ENCODE assay signal across 26 cellular contexts in the genomic region with DNA sequence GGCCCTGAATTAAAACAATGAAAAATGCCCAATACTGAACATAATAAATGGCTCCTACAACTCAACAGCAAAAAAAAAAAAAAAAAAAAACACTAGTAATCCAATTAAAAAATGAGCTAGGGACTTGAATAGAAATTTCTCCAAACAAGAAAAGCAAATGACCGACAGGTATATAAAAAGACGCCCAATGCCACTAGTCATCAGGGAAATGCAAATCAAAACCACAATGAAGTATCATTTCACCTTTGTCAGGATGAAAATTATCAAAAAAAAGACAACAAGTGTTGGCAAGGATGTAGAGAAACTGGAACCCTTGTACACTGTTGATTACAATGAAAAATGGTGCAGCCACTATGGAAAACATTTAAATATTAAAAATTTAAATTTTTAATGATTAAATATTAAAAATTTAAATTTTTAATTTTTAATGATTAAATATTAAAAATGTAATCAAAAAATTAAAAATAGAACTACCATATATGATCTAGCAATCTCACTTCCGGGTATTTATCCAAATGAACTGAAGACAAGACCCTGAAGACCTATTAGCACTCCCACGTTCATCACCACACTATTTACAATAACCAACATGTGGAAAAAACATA.
"Had no signal": no experiment of that assay in that cellular context is flagged by ENCODE, and none has a peak within 500 bp of the region (broad histone marks: within the 10 kb centered on the region; RNA-seq: fewer than 3 reads in every experiment).

No MANE protein-coding gene starts in this region.

- H3K27ac Mint-ChIP-seq: activated B cell treated with CpG ODN at 0.5 μM for 24 hours; activated CD4-positive, alpha-beta memory T cell treated with anti-CD3 and anti-CD28 coated beads for 36 hours; activated naive CD8-positive, alpha-beta T cell treated with anti-CD3 and anti-CD28 coated beads, Interleukin-2, amount 10 ng/mL, durations not matched to agents 7 days and 5 days; activated T-helper 2 cell treated with anti-CD3 and anti-CD28 coated beads, Interferon-gamma antibody, Interleukin-2, Interleukin-4, amounts not matched to agents 10 μg/mL and 5 μg/mL and 100 μg/mL, durations not matched to agents 14 hours and 24 hours and 36 hours; T-helper 17 cell had no signal

- H3K4me1 ChIP-seq: adrenal gland had no signal

- H3K27me3 Mint-ChIP-seq: activated B cell treated with CpG ODN at 0.5 μM for 24 hours; activated CD4-positive, alpha-beta memory T cell treated with anti-CD3 and anti-CD28 coated beads for 36 hours; activated CD4-positive, alpha-beta T cell treated with anti-CD3 and anti-CD28 coated beads, Interleukin-2, amount 10 ng/mL, durations not matched to agents 7 days and 5 days; activated naive CD8-positive, alpha-beta T cell treated with anti-CD3 and anti-CD28 coated beads, Interleukin-2, amount 10 ng/mL, durations not matched to agents 7 days and 5 days; T-helper 17 cell had no signal

- H3K4me1 Mint-ChIP-seq: activated CD4-positive, alpha-beta T cell treated with anti-CD3 and anti-CD28 coated beads, Interleukin-2, amount 10 ng/mL, durations not matched to agents 7 days and 5 days; activated naive CD8-positive, alpha-beta T cell treated with anti-CD3 and anti-CD28 coated beads, Interleukin-2, amount 10 ng/mL, durations not matched to agents 7 days and 5 days; T-helper 17 cell had no signal

- DNase-seq: activated B cell treated with CpG ODN at 0.5 μM for 24 hours; activated CD4-positive, alpha-beta memory T cell treated with anti-CD3 and anti-CD28 coated beads for 36 hours; activated CD4-positive, alpha-beta T cell treated with anti-CD3 and anti-CD28 coated beads for 1 hour; activated CD4-positive, alpha-beta T cell treated with anti-CD3 and anti-CD28 coated beads, Interleukin-2, amount 10 ng/mL, durations not matched to agents 7 days and 5 days; activated CD8-positive, alpha-beta memory T cell treated with anti-CD3 and anti-CD28 coated beads for 24 hours; activated naive CD4-positive, alpha-beta T cell treated with anti-CD3 and anti-CD28 coated beads, Interleukin-2, amount 50 U/mL, for 16 hours; activated naive CD8-positive, alpha-beta T cell treated with anti-CD3 and anti-CD28 coated beads, Interleukin-2, amount 10 ng/mL, durations not matched to agents 7 days and 5 days; activated T-cell treated with anti-CD3 and anti-CD28 coated beads, Interleukin-2, amount 50 U/mL, for 48 hours; adrenal gland; anterior cingulate cortex; cerebellar nuclear complex; MG63; NCI-H1105; NCI-H1436; NCI-H1694 treated with DMSO at 0.1 percent for 48 hours; NCI-H2029 treated with DMSO at 0.1 percent for 48 hours; NCI-H345; NCI-H510A; NCI-H526 treated with DMSO at 0.1 percent for 48 hours; PC-3; SIG-M5; T-helper 17 cell; T-helper 9 cell had no signal

- H3K9me3 Mint-ChIP-seq: activated CD4-positive, alpha-beta memory T cell treated with anti-CD3 and anti-CD28 coated beads for 36 hours; activated CD4-positive, alpha-beta T cell treated with anti-CD3 and anti-CD28 coated beads, Interleukin-2, amount 10 ng/mL, durations not matched to agents 7 days and 5 days; activated naive CD8-positive, alpha-beta T cell treated with anti-CD3 and anti-CD28 coated beads, Interleukin-2, amount 10 ng/mL, durations not matched to agents 7 days and 5 days; activated T-helper 2 cell treated with anti-CD3 and anti-CD28 coated beads, Interferon-gamma antibody, Interleukin-2, Interleukin-4, amounts not matched to agents 10 μg/mL and 5 μg/mL and 100 μg/mL, durations not matched to agents 14 hours and 24 hours and 36 hours had no signal

- H3K27ac ChIP-seq: adrenal gland had no signal

- H3K27me3 ChIP-seq: adrenal gland, MG63 had no signal

- H3K4me3 Mint-ChIP-seq: activated B cell treated with CpG ODN at 0.5 μM for 24 hours; activated CD4-positive, alpha-beta memory T cell treated with anti-CD3 and anti-CD28 coated beads for 36 hours; activated CD4-positive, alpha-beta T cell treated with anti-CD3 and anti-CD28 coated beads, Interleukin-2, amount 10 ng/mL, durations not matched to agents 7 days and 5 days; activated naive CD8-positive, alpha-beta T cell treated with anti-CD3 and anti-CD28 coated beads, Interleukin-2, amount 10 ng/mL, durations not matched to agents 7 days and 5 days; T-helper 17 cell had no signal

- FAIRE-seq: colon, RCC 7860 had no signal

- H3K9me3 ChIP-seq: adrenal gland, MG63 had no signal

- H3K4me3 ChIP-seq: adrenal gland, MG63 had no signal

- ATAC-seq: PC-3, T-helper 17 cell had no signal
